Comparison of ENCODE assay signal across 9 cellular contexts in the genomic region with DNA sequence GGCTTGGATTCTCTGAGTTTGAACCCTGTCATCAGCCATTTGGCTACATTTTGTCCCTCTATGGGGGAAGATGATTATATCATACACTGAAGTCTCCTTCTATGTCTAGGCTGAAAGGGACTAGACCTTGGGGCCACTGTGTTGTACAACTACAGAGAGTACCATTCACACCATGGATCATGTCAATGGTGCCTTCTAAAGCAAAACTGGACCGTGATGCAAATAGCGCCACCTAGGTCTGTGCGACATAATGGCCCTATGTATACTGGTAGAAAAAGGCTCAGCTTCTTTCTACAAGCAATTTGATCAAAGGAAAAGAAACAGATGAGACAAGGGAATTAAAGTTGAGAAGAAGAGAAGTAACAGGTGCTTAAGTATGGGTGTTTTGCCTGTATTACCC.
DNase-seq lines count a peak whose midpoint lies in the region; ATAC-seq and TF ChIP-seq lines count a peak whose summit lies in the region.
"Had no signal": no experiment of that assay in that cellular context is flagged by ENCODE, and none has a peak within 500 bp of the region (broad histone marks: within the 10 kb centered on the region; RNA-seq: fewer than 3 reads in every experiment).

No MANE protein-coding gene starts in this region.

- CTCF ChIA-PET in HCT116 (lab: Charles Lee) = interaction anchor here (0.6 to 2.0 kb wide), 6 partner anchors 9 to 151 kb away, joined by 3 to 9 read pairs (median 3); no protein-coding TSS in a partner anchor
- CTCF ChIA-PET in activated CD4-positive, alpha-beta memory T cell treated with anti-CD3 and anti-CD28 coated beads for 36 hours (lab: Charles Lee) = interaction anchor here (0.6 to 1.2 kb wide), 6 partner anchors 61 to 195 kb away, joined by 3 to 4 read pairs (median 3); partner anchors contain the start of genes ERI2 and REXO5

- no peaks in the 10 kb centered on the region for H3K4me1 Mint-ChIP-seq in activated CD4-positive, alpha-beta memory T cell treated with anti-CD3 and anti-CD28 coated beads for 36 hours (ENCODE audit: low read depth)
- H3K4me1 Mint-ChIP-seq: activated naive CD8-positive, alpha-beta T cell treated with anti-CD3 and anti-CD28 coated beads, Interleukin-2, amount 10 ng/mL, durations not matched to agents 7 days and 5 days had no signal

- no peaks in the 10 kb centered on the region for H3K9me2 ChIP-seq in HCT116 (ENCODE audit: insufficient read depth)

- H3K9ac ChIP-seq in HCT116 (ENCODE audit: low read length) = no peak overlapping the region

- H3K27me3 ChIP-seq in BE2C = no peaks in the 10 kb centered on the region
- no peaks in the 10 kb centered on the region for H3K27me3 ChIP-seq in HCT116 (ENCODE audit: insufficient read depth, low read length)
- peaks cover 0 to 5% (median 0%) of the 10 kb centered on the region in 45 donors for H3K27me3 ChIP-seq in dorsolateral prefrontal cortex

- POLR2A ChIA-PET in HCT116 (lab: Charles Lee) = no interaction called here
- POLR2A ChIA-PET in activated CD4-positive, alpha-beta memory T cell treated with anti-CD3 and anti-CD28 coated beads for 36 hours (lab: Charles Lee) = no interaction called here

- H3K9me3 Mint-ChIP-seq in activated CD4-positive, alpha-beta memory T cell treated with anti-CD3 and anti-CD28 coated beads for 36 hours = no peaks in the 10 kb centered on the region
- H3K9me3 Mint-ChIP-seq: activated naive CD8-positive, alpha-beta T cell treated with anti-CD3 and anti-CD28 coated beads, Interleukin-2, amount 10 ng/mL, durations not matched to agents 7 days and 5 days had no signal

- no peaks in the 10 kb centered on the region for H3K36me3 Mint-ChIP-seq in activated CD4-positive, alpha-beta memory T cell treated with anti-CD3 and anti-CD28 coated beads for 36 hours

- no peaks in the 10 kb centered on the region for H3K79me2 ChIP-seq in HCT116 (ENCODE audit: insufficient read depth, low read length)

- TF ChIP-seq RAD21 in HCT116 (IDR thresholded peaks at IDR 0.05; ENCODE audit: low read depth) = peak; percentile 62

- H3K27me3 Mint-ChIP-seq in activated CD4-positive, alpha-beta memory T cell treated with anti-CD3 and anti-CD28 coated beads for 36 hours = peaks cover 1% of the 10 kb centered on the region

- H3K27ac ChIP-seq in HCT116 (ENCODE audit: low read depth, low read length) (no peak overlapping the region), dorsolateral prefrontal cortex (no peak overlapping the region)

- H3K36me3 ChIP-seq in BE2C = no peaks in the 10 kb centered on the region
- H3K36me3 ChIP-seq in HCT116 (ENCODE audit: control insufficient read depth in 1 of 2, insufficient read depth in 2 of 2, low read length in 2 of 2) = no peaks in the 10 kb centered on the region

- intact Hi-C loops in HCT116 (cut with micrococcal nuclease) (loop anchor here (2.0 kb wide), 1 partner anchor 150 kb away; no protein-coding TSS in a partner anchor), dorsolateral prefrontal cortex (cut with DNase I) (no loop called here)
- intact Hi-C loops in activated CD4-positive, alpha-beta memory T cell treated with anti-CD3 and anti-CD28 coated beads for 36 hours (cut with micrococcal nuclease) = loop anchor here (1.0 kb wide), 1 partner anchor 151 kb away; no protein-coding TSS in a partner anchor

- no peak for TF ChIP-seq POLR2A in HCT116 (IDR thresholded peaks at IDR 0.05; ENCODE audit: borderline replicate concordance, extremely low read depth, insufficient read depth, insufficient read length)

- DNase-seq in BE2C (peak; percentile 24), HCT116 (ENCODE audit: low read depth, low spot score) (peak; percentile 38), left kidney (ENCODE audit: low read depth, low spot score) (peak; percentile 22), NCI-H524 treated with DMSO at 0.1 percent for 48 hours (lab: John Stamatoyannopoulos, UW) (no peak), dorsolateral prefrontal cortex (no peak), NCI-H187 (lab: John Stamatoyannopoulos, UW) (no peak)
- peak; percentile 53 for DNase-seq in activated CD4-positive, alpha-beta memory T cell treated with anti-CD3 and anti-CD28 coated beads for 36 hours
- DNase-seq: activated naive CD8-positive, alpha-beta T cell treated with anti-CD3 and anti-CD28 coated beads, Interleukin-2, amount 10 ng/mL, durations not matched to agents 7 days and 5 days had no signal

- no peak overlapping the region for H3K4me2 ChIP-seq in HCT116 (ENCODE audit: low read length)

- no peak overlapping the region for H3K4me3 Mint-ChIP-seq in activated CD4-positive, alpha-beta memory T cell treated with anti-CD3 and anti-CD28 coated beads for 36 hours
- H3K4me3 Mint-ChIP-seq: activated naive CD8-positive, alpha-beta T cell treated with anti-CD3 and anti-CD28 coated beads, Interleukin-2, amount 10 ng/mL, durations not matched to agents 7 days and 5 days had no signal

- H3K4me3 ChIP-seq in BE2C (ENCODE audit: low read depth, low read length) (no peak overlapping the region), HCT116 (replicated peaks in 1 of 2; ENCODE audit: low read depth in 1 of 2, low read length in 2 of 2) (no peak overlapping the region), dorsolateral prefrontal cortex (no peak overlapping the region)

- no peak overlapping the region for H3K27ac Mint-ChIP-seq in activated CD4-positive, alpha-beta memory T cell treated with anti-CD3 and anti-CD28 coated beads for 36 hours
- H3K27ac Mint-ChIP-seq: activated naive CD8-positive, alpha-beta T cell treated with anti-CD3 and anti-CD28 coated beads, Interleukin-2, amount 10 ng/mL, durations not matched to agents 7 days and 5 days had no signal

- H3K4me1 ChIP-seq in BE2C = no peaks in the 10 kb centered on the region
- H3K4me1 ChIP-seq in HCT116 (ENCODE audit: control insufficient read depth in 1 of 2, insufficient read depth in 2 of 2, low read length in 2 of 2) = no peaks in the 10 kb centered on the region

- H4K20me1 ChIP-seq in HCT116 (ENCODE audit: insufficient read depth) = no peaks in the 10 kb centered on the region

- RAD21 ChIA-PET in HCT116 (lab: Charles Lee; ENCODE audit: low non-redundant PET in 1 of 2, low total read pairs in 2 of 2, uncharacterized antibody in 2 of 2, unreplicated experiment in 2 of 2) = no interaction called here

- TF ChIP-seq CTCF in BE2C (IDR thresholded peaks at IDR 0.05; ENCODE audit: low read depth, low read length) = peak; percentile 59
- peak; percentile 48 to 86 (median 80); a peak in 5 of 6 replicates for TF ChIP-seq CTCF in HCT116 (IDR thresholded peaks at IDR 0.05 in 2 of 3, conservative IDR thresholded peaks at IDR 0.05 in 1 of 3; ENCODE audit: borderline replicate concordance in 1 of 3, insufficient read depth in 1 of 3, low read depth in 2 of 3, low read length in 2 of 3)
- peak in 28 of 56 donors; percentile 7 to 32 (median 22) for TF ChIP-seq CTCF in dorsolateral prefrontal cortex (IDR thresholded peaks at IDR 0.05 in 54 of 56, conservative IDR thresholded peaks at IDR 0.05 in 2 of 56; ENCODE audit: low read depth in 1 of 56, partially characterized antibody in 56 of 56)

- H3K9me3 ChIP-seq in BE2C (no peaks in the 10 kb centered on the region), HCT116 (ENCODE audit: control insufficient read depth in 1 of 2, insufficient read depth in 1 of 2, low read depth in 1 of 2, low read length in 2 of 2) (no peaks in the 10 kb centered on the region)

- H2AFZ ChIP-seq in HCT116 (ENCODE audit: low read depth, low read length, poor library complexity, severe bottlenecking) = no peak overlapping the region

- peak; percentile 97 for ATAC-seq in HCT116
- no peak for ATAC-seq in GM19324 (IDR thresholded peaks at IDR 0.05; ENCODE audit: low FRiP score, unreplicated experiment)

- no TSS peak for BruUV-seq in HCT116 (replicated peaks; lab: Mats Ljungman, UMichigan)

TF ChIP-seq in HCT116, 20 proteins besides CTCF, POLR2A, EP300 and RAD21:
- peak; percentile 46 for TF ChIP-seq YY1 (IDR thresholded peaks at IDR 0.05; ENCODE audit: extremely low read depth, insufficient replicate concordance, low read depth, low read length)
- TF ChIP-seq TCF7L2 (IDR thresholded peaks at IDR 0.05; ENCODE audit: borderline replicate concordance, extremely low read depth, insufficient read depth, insufficient read length) = peak; percentile 12
- no peak for TF ChIP-seq SIN3A (IDR thresholded peaks at IDR 0.05; ENCODE audit: low read depth)

Comparison
In these comparisons a context has a peak if more than half of its experiments do, and no peak if none do; other contexts are left out.
1. DNase-seq: peak in BE2C (single experiment), HCT116 (single experiment), activated CD4-positive, alpha-beta memory T cell treated with anti-CD3 and anti-CD28 coated beads for 36 hours (single experiment) and left kidney (single experiment); none in NCI-H524 treated with DMSO at 0.1 percent for 48 hours (single experiment), dorsolateral prefrontal cortex (0 of 10) and NCI-H187 (0 of 2).
2. intact Hi-C loops: an anchor here in HCT116 (2.0 kb wide) and activated CD4-positive, alpha-beta memory T cell treated with anti-CD3 and anti-CD28 coated beads for 36 hours (1.0 kb wide); none called in dorsolateral prefrontal cortex.